ENCODE assay signal across 8 cellular contexts in the genomic region with DNA sequence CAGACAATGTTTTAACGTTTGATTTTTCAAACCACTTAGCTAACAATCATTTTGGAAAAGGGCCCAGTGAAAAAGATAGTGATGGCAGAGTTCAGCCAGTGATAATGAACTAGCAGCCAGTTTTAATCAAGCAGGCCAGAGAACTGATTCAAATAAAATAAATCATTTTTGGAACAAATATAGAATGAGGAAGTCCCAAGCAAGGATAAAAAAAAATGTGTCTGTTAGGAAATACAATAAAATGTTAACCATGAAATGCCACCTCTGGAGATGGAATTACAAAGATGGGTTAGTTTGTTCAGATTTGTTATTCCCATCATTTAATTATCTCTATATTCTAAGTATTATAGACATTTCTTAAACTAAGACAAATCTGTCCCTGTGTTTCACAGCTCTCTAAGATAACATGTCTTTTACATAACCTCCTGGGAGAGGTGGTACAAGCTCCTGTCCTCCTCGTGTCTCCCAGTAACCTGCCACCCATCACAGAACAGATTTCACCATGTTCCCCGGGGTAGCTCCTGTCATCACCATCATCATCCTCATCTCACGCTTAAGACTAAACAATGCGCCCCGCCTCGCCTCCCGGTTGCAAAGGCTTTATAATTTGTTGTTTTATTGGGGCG. TPM values are rescaled to one million over a fixed set of nuclear protein-coding genes. Genes with fewer than 3 reads are reported as not detected.
A peak's percentile ranks its signal among the peaks of the same experiment; 100 is the strongest.
DNase-seq lines count a peak whose midpoint lies in the region; ATAC-seq and TF ChIP-seq lines count a peak whose summit lies in the region.

No MANE protein-coding gene starts in this region.

- H3K27ac ChIP-seq in heart right ventricle = peak overlapping the region; percentile 84 to 99 (median 97)
- peak overlapping the region; percentile 93 for H3K27ac ChIP-seq in skeletal muscle tissue (ENCODE audit: low read depth, low read length)

- peaks cover 9% of the 10 kb centered on the region for H3K36me3 Mint-ChIP-seq in activated CD8-positive, alpha-beta T cell treated with anti-CD3 and anti-CD28 coated beads for 36 hours (ENCODE audit: low read depth)

- 0 to 1% methylated on average over 9 of the region's 9 CpGs for WGBS in heart right ventricle, 2 donors

- peak overlapping the region; percentile 81 for H3K4me3 Mint-ChIP-seq in activated CD8-positive, alpha-beta T cell treated with anti-CD3 and anti-CD28 coated beads for 36 hours

- DNase-seq in GM12864 (ENCODE audit: low read depth) = no peak
- peak; percentile 39 for DNase-seq in activated CD8-positive, alpha-beta T cell treated with anti-CD3 and anti-CD28 coated beads for 36 hours
- DNase-seq in heart right ventricle = no peak
- no peak for DNase-seq in AG08396 (ENCODE audit: low spot score)

- H3K9me3 ChIP-seq in heart right ventricle = no peaks in the 10 kb centered on the region
- no peaks in the 10 kb centered on the region for H3K9me3 ChIP-seq in skeletal muscle tissue (ENCODE audit: control insufficient read depth in 3 of 3, low read length in 3 of 3)

- no peaks in the 10 kb centered on the region for H3K27me3 Mint-ChIP-seq in activated CD8-positive, alpha-beta T cell treated with anti-CD3 and anti-CD28 coated beads for 36 hours

- H3K9me3 Mint-ChIP-seq in activated CD8-positive, alpha-beta T cell treated with anti-CD3 and anti-CD28 coated beads for 36 hours = no peaks in the 10 kb centered on the region

- TF ChIP-seq CTCF in GM12864 (IDR thresholded peaks at IDR 0.05; ENCODE audit: low read depth, low read length, missing control alignments) = no peak
- TF ChIP-seq CTCF in activated CD8-positive, alpha-beta T cell treated with anti-CD3 and anti-CD28 coated beads for 36 hours (IDR thresholded peaks at IDR 0.05) = no peak
- TF ChIP-seq CTCF in heart right ventricle (IDR thresholded peaks at IDR 0.05) = no peak

- H3K9ac ChIP-seq in skeletal muscle tissue (ENCODE audit: low read depth in 1 of 3, low read length in 3 of 3) = peak overlapping the region; percentile 96 to 98 (median 96)

- POLR2A ChIA-PET in activated CD8-positive, alpha-beta T cell treated with anti-CD3 and anti-CD28 coated beads for 36 hours (lab: Charles Lee) = interaction anchor here (0.8 to 1.5 kb wide), 9 partner anchors 13 to 322 kb away, joined by 3 to 4 read pairs (median 3); no protein-coding TSS in a partner anchor

- H3K4me3 ChIP-seq in GM12864 (ENCODE audit: low read depth, low read length) (peak overlapping the region; percentile 77), heart right ventricle (peak overlapping the region; percentile 74 to 97 (median 94)), skeletal muscle tissue (ENCODE audit: low read length in 3 of 3) (peak overlapping the region; percentile 85 to 95 (median 90))

- H3K36me3 ChIP-seq in heart right ventricle (peaks cover 0 to 4% (median 0%) of the 10 kb centered on the region in 9 donors), skeletal muscle tissue (ENCODE audit: control insufficient read depth in 3 of 3, insufficient read depth in 3 of 3, low read length in 3 of 3) (no peaks in the 10 kb centered on the region)

- intact Hi-C loops in activated CD8-positive, alpha-beta T cell treated with anti-CD3 and anti-CD28 coated beads for 36 hours (cut with micrococcal nuclease) = loop anchor here (5.0 kb wide), 1 partner anchor 60 kb away; no protein-coding TSS in a partner anchor
- intact Hi-C loops in heart right ventricle (cut with DNase I) = loop anchor here in 5 of 10 donors (2.0 to 5.0 kb wide), 4 partner anchors 58 to 215 kb away; partner anchors contain the start of gene DAPK2 (in 1 of the 5)

- H3K4me1 Mint-ChIP-seq in activated CD8-positive, alpha-beta T cell treated with anti-CD3 and anti-CD28 coated beads for 36 hours (ENCODE audit: low read depth) = peaks cover 45% of the 10 kb centered on the region

- ATAC-seq in HG03095 (IDR thresholded peaks at IDR 0.05; ENCODE audit: unreplicated experiment) (peak; percentile 10), heart right ventricle (peak; percentile 3 to 54 (median 12)), HG03196 (IDR thresholded peaks at IDR 0.05; ENCODE audit: unreplicated experiment) (no peak), GM18870 (IDR thresholded peaks at IDR 0.05; ENCODE audit: unreplicated experiment) (no peak)
- peak; percentile 8 for ATAC-seq in activated CD8-positive, alpha-beta T cell treated with anti-CD3 and anti-CD28 coated beads for 36 hours

- peak overlapping the region; percentile 90 for H3K27ac Mint-ChIP-seq in activated CD8-positive, alpha-beta T cell treated with anti-CD3 and anti-CD28 coated beads for 36 hours

- peaks cover 6 to 59% (median 32%) of the 10 kb centered on the region in 9 donors for H3K4me1 ChIP-seq in heart right ventricle
- peaks cover 12 to 24% (median 23%) of the 10 kb centered on the region in 3 donors for H3K4me1 ChIP-seq in skeletal muscle tissue (ENCODE audit: control insufficient read depth in 3 of 3, insufficient read depth in 3 of 3, low read length in 3 of 3)

- H3K27me3 ChIP-seq in heart right ventricle = no peaks in the 10 kb centered on the region
- H3K27me3 ChIP-seq in skeletal muscle tissue (ENCODE audit: control insufficient read depth in 3 of 3, insufficient read depth in 3 of 3, low read length in 3 of 3) = no peaks in the 10 kb centered on the region

- CTCF ChIA-PET in activated CD8-positive, alpha-beta T cell treated with anti-CD3 and anti-CD28 coated beads for 36 hours (lab: Charles Lee) = interaction anchor here (0.9 to 1.4 kb wide), 6 partner anchors 14 to 235 kb away, joined by 4 to 8 read pairs (median 4); no protein-coding TSS in a partner anchor

RNA-seq across cellular contexts. Expression of gene HERC1, which starts 1.0 kb away (rescaled TPM):
- total RNA-seq in activated CD8-positive, alpha-beta T cell treated with anti-CD3 and anti-CD28 coated beads for 36 hours = 10 to 100 TPM; 56.7 to 70.5 TPM
- 100 to 1,000 TPM in 4 of 10 donors, 10 to 100 TPM in 6; 58.5 to 118 (median 97.5) TPM for total RNA-seq in heart right ventricle
- 10 to 100 TPM; 27.7 to 33.8 TPM for polyA plus RNA-seq in heart right ventricle
- 101 TPM for total RNA-seq in skeletal muscle tissue

Comparison
In these comparisons a context has a peak if more than half of its experiments do, and no peak if none do; other contexts are left out.
1. ATAC-seq: peak in HG03095 (single experiment), activated CD8-positive, alpha-beta T cell treated with anti-CD3 and anti-CD28 coated beads for 36 hours (single experiment) and heart right ventricle (8 of 8); none in HG03196 (single experiment) and GM18870 (single experiment).
2. Peak in every context shown above with its lines, with median percentiles within 50 percentile points of each other: H3K4me3 ChIP-seq.